In the genomic region with DNA sequence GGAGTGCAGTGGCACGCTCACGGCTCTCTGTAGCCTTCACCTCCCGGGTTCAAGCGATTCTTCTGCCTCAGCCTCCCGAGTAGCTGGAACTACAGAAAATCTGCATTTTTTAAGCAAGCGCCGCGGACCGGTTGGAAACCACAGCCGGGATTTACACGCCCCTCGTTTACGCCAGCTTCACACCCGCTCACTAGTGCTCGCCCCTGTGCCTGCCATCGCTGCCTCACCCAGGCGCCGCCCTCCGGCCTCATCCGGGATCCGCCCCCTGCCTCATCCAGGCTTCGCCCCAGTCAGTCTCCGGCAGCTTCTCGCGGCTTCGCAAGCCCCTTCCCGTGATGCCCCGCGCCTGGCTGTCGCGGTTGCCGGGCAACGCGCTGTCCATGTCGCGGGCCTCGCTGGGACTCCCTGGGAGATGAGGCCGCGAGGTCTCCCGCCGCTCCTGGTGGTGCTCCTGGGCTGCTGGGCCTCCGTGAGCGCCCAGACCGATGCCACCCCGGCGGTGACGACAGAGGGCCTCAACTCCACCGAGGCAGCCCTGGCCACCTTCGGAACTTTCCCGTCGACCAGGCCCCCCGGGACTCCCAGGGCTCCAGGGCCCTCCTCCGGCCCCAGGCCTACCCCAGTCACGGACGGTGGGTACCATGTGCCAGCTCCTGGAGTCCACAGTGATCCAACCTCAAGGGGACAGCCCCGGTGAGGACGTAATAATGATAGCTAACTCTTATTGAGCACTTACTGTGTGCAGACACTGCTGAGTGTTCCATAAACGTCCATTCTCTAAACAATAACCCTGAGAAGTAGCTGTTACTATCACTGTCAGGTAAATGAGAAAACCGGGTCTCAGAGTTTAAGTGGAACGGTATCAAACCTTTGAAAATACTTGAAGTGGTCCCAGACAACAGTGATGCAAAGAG, we compare ENCODE assay signal across 1 cellular context.
A peak's percentile ranks its signal among the peaks of the same experiment; 100 is the strongest.
TF ChIP-seq lines count a peak whose summit lies in the region.

A gene (plus strand): TSS at position 359 of the 914 bp plus-strand sequence. CDS start 54 bp downstream, at position 413.

TF ChIP-seq in HepG2, 621 proteins besides CTCF, POLR2A, EP300 and RAD21 (continued from another document and continues in another):
- TF ChIP-seq, protein P1, sequence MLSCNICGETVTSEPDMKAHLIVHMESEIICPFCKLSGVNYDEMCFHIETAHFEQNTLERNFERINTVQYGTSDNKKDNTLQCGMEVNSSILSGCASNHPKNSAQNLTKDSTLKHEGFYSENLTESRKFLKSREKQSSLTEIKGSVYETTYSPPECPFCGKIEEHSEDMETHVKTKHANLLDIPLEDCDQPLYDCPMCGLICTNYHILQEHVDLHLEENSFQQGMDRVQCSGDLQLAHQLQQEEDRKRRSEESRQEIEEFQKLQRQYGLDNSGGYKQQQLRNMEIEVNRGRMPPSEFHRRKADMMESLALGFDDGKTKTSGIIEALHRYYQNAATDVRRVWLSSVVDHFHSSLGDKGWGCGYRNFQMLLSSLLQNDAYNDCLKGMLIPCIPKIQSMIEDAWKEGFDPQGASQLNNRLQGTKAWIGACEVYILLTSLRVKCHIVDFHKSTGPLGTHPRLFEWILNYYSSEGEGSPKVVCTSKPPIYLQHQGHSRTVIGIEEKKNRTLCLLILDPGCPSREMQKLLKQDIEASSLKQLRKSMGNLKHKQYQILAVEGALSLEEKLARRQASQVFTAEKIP (CRISPR knock-in tag; IDR thresholded peaks at IDR 0.05; ENCODE audit: borderline replicate concordance) = no peak
- TF ChIP-seq YEATS2 (CRISPR knock-in tag; IDR thresholded peaks at IDR 0.05; ENCODE audit: borderline replicate concordance) (peak; percentile 89; the same call in 1 of the 2 replicates), ZSCAN21 (CRISPR knock-in tag; IDR thresholded peaks at IDR 0.05; ENCODE audit: borderline replicate concordance) (peak; percentile 75; the same call in 1 of the 2 replicates), NFRKB (IDR thresholded peaks at IDR 0.05) (no peak), ZFX (CRISPR knock-in tag; IDR thresholded peaks at IDR 0.05; ENCODE audit: low read depth) (peak; percentile 98), KLF9 (CRISPR knock-in tag; IDR thresholded peaks at IDR 0.05; ENCODE audit: low read depth) (0 out of 2 replicates have a peak, but pooled peaks have one; percentile 37), JUND (CRISPR knock-in tag; IDR thresholded peaks at IDR 0.05) (no peak), ZNF781 (CRISPR knock-in tag; IDR thresholded peaks at IDR 0.05; ENCODE audit: borderline replicate concordance, not compliant biosample characterization) (peak; percentile 75), CCAR2 (optimal IDR thresholded peaks at IDR 0.05; ENCODE audit: low read depth, low read length) (no peak), ARNTL (CRISPR knock-in tag; IDR thresholded peaks at IDR 0.05) (0 out of 2 replicates have a peak, but pooled peaks have one; percentile 50), ZNF317 (CRISPR knock-in tag; IDR thresholded peaks at IDR 0.05) (peak; percentile 44; the same call in 1 of the 2 replicates), NFYC (CRISPR knock-in tag; IDR thresholded peaks at IDR 0.05) (0 out of 2 replicates have a peak, but pooled peaks have one; percentile 38), HOXA3 (CRISPR knock-in tag; IDR thresholded peaks at IDR 0.05) (peak; percentile 79), ZNF550 (CRISPR knock-in tag; IDR thresholded peaks at IDR 0.05; ENCODE audit: borderline replicate concordance) (no peak)
- TF ChIP-seq, protein P2, sequence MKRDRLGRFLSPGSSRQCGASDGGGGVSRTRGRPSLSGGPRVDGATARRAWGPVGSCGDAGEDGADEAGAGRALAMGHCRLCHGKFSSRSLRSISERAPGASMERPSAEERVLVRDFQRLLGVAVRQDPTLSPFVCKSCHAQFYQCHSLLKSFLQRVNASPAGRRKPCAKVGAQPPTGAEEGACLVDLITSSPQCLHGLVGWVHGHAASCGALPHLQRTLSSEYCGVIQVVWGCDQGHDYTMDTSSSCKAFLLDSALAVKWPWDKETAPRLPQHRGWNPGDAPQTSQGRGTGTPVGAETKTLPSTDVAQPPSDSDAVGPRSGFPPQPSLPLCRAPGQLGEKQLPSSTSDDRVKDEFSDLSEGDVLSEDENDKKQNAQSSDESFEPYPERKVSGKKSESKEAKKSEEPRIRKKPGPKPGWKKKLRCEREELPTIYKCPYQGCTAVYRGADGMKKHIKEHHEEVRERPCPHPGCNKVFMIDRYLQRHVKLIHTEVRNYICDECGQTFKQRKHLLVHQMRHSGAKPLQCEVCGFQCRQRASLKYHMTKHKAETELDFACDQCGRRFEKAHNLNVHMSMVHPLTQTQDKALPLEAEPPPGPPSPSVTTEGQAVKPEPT (CRISPR knock-in tag; IDR thresholded peaks at IDR 0.05; ENCODE audit: low read depth) = no peak
- TF ChIP-seq, protein P3, sequence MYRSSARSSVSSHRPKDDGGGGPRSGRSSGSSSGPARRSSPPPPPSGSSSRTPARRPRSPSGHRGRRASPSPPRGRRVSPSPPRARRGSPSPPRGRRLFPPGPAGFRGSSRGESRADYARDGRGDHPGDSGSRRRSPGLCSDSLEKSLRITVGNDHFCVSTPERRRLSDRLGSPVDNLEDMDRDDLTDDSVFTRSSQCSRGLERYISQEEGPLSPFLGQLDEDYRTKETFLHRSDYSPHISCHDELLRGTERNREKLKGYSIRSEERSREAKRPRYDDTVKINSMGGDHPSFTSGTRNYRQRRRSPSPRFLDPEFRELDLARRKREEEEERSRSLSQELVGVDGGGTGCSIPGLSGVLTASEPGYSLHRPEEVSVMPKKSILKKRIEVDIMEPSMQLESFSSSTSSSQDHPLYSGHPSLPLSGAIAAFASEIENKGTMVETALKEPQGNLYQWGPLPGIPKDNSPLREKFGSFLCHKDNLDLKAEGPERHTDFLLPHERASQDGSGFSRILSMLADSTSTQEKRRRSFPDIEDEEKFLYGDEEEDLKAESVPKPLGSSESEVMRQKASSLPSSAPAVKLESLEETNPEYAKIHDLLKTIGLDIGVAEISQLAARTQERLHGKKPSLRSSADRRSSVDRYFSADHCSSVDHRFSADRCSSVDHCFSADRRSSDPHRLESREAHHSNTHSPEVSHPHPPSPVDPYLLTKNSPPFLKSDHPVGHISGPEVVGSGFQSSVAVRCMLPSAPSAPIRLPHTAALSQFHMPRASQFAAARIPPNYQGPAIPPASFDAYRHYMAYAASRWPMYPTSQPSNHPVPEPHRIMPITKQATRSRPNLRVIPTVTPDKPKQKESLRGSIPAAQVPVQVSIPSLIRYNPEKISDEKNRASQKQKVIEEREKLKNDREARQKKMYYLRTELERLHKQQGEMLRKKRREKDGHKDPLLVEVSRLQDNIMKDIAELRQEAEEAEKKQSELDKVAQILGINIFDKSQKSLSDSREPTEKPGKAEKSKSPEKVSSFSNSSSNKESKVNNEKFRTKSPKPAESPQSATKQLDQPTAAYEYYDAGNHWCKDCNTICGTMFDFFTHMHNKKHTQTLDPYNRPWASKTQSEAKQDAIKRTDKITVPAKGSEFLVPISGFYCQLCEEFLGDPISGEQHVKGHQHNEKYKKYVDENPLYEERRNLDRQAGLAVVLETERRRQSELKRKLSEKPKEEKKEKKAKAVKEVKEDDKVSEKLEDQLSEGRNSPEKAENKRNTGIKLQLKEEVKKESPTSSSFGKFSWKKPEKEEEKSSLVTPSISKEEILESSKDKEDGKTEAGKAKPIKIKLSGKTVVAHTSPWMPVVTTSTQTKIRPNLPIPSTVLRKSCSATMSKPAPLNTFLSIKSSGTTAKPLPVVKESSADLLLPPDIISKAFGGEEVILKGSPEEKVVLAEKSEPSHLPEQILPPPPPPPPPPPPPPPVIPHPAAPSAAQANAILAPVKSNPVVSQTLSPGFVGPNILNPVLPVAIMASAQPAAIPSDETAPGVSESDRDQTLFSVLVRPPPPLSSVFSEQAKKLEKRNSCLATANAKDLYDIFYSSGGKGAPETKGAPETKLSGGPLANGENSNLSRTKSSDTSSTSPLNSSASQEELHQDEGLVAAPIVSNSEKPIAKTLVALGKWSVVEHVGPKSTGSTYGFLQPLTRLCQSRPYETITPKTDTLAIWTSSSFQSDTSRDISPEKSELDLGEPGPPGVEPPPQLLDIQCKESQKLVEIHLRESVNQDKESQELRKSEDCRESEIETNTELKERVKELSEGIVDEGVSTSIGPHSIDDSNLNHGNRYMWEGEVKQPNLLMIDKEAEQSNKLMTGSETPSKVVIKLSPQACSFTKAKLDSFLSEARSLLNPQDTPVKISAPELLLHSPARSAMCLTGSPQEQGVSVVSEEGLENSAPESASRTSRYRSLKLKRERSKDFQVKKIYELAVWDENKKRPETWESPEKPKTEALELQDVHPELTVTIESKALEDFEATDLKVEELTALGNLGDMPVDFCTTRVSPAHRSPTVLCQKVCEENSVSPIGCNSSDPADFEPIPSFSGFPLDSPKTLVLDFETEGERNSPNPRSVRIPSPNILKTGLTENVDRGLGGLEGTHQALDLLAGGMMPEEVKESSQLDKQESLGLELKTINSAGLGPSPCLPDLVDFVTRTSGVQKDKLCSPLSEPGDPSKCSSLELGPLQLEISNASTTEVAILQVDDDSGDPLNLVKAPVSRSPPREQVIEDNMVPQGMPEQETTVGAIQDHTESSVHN (CRISPR knock-in tag; IDR thresholded peaks at IDR 0.05) = no peak; the same call in 1 of the 2 replicates
- TF ChIP-seq, protein P4, sequence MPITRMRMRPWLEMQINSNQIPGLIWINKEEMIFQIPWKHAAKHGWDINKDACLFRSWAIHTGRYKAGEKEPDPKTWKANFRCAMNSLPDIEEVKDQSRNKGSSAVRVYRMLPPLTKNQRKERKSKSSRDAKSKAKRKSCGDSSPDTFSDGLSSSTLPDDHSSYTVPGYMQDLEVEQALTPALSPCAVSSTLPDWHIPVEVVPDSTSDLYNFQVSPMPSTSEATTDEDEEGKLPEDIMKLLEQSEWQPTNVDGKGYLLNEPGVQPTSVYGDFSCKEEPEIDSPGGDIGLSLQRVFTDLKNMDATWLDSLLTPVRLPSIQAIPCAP (CRISPR knock-in tag; IDR thresholded peaks at IDR 0.05; ENCODE audit: low read depth) = no peak
- TF ChIP-seq, protein P5, sequence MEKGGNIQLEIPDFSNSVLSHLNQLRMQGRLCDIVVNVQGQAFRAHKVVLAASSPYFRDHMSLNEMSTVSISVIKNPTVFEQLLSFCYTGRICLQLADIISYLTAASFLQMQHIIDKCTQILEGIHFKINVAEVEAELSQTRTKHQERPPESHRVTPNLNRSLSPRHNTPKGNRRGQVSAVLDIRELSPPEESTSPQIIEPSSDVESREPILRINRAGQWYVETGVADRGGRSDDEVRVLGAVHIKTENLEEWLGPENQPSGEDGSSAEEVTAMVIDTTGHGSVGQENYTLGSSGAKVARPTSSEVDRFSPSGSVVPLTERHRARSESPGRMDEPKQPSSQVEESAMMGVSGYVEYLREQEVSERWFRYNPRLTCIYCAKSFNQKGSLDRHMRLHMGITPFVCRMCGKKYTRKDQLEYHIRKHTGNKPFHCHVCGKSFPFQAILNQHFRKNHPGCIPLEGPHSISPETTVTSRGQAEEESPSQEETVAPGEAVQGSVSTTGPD (CRISPR knock-in tag; IDR thresholded peaks at IDR 0.05) = no peak
- TF ChIP-seq, protein P6, sequence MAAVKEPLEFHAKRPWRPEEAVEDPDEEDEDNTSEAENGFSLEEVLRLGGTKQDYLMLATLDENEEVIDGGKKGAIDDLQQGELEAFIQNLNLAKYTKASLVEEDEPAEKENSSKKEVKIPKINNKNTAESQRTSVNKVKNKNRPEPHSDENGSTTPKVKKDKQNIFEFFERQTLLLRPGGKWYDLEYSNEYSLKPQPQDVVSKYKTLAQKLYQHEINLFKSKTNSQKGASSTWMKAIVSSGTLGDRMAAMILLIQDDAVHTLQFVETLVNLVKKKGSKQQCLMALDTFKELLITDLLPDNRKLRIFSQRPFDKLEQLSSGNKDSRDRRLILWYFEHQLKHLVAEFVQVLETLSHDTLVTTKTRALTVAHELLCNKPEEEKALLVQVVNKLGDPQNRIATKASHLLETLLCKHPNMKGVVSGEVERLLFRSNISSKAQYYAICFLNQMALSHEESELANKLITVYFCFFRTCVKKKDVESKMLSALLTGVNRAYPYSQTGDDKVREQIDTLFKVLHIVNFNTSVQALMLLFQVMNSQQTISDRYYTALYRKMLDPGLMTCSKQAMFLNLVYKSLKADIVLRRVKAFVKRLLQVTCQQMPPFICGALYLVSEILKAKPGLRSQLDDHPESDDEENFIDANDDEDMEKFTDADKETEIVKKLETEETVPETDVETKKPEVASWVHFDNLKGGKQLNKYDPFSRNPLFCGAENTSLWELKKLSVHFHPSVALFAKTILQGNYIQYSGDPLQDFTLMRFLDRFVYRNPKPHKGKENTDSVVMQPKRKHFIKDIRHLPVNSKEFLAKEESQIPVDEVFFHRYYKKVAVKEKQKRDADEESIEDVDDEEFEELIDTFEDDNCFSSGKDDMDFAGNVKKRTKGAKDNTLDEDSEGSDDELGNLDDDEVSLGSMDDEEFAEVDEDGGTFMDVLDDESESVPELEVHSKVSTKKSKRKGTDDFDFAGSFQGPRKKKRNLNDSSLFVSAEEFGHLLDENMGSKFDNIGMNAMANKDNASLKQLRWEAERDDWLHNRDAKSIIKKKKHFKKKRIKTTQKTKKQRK (IDR thresholded peaks at IDR 0.05; ENCODE audit: low read length) = no peak
- TF ChIP-seq, protein P7, sequence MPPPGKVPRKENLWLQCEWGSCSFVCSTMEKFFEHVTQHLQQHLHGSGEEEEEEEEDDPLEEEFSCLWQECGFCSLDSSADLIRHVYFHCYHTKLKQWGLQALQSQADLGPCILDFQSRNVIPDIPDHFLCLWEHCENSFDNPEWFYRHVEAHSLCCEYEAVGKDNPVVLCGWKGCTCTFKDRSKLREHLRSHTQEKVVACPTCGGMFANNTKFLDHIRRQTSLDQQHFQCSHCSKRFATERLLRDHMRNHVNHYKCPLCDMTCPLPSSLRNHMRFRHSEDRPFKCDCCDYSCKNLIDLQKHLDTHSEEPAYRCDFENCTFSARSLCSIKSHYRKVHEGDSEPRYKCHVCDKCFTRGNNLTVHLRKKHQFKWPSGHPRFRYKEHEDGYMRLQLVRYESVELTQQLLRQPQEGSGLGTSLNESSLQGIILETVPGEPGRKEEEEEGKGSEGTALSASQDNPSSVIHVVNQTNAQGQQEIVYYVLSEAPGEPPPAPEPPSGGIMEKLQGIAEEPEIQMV (CRISPR knock-in tag; IDR thresholded peaks at IDR 0.05; ENCODE audit: low read depth) = peak; percentile 85
- TF ChIP-seq, protein P8, sequence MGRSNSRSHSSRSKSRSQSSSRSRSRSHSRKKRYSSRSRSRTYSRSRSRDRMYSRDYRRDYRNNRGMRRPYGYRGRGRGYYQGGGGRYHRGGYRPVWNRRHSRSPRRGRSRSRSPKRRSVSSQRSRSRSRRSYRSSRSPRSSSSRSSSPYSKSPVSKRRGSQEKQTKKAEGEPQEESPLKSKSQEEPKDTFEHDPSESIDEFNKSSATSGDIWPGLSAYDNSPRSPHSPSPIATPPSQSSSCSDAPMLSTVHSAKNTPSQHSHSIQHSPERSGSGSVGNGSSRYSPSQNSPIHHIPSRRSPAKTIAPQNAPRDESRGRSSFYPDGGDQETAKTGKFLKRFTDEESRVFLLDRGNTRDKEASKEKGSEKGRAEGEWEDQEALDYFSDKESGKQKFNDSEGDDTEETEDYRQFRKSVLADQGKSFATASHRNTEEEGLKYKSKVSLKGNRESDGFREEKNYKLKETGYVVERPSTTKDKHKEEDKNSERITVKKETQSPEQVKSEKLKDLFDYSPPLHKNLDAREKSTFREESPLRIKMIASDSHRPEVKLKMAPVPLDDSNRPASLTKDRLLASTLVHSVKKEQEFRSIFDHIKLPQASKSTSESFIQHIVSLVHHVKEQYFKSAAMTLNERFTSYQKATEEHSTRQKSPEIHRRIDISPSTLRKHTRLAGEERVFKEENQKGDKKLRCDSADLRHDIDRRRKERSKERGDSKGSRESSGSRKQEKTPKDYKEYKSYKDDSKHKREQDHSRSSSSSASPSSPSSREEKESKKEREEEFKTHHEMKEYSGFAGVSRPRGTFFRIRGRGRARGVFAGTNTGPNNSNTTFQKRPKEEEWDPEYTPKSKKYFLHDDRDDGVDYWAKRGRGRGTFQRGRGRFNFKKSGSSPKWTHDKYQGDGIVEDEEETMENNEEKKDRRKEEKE (IDR thresholded peaks at IDR 0.05) = no peak
